1 cellular context compared by ENCODE assay signal in genomic region chr14:100408350-100409015, GRCh38.
TF ChIP-seq lines count a peak whose summit lies in the region.

No MANE protein-coding gene starts in this region.

TF ChIP-seq in SK-N-SH, 30 proteins besides CTCF, POLR2A, EP300 and RAD21 (continued from another document):
- TF ChIP-seq, protein P1, sequence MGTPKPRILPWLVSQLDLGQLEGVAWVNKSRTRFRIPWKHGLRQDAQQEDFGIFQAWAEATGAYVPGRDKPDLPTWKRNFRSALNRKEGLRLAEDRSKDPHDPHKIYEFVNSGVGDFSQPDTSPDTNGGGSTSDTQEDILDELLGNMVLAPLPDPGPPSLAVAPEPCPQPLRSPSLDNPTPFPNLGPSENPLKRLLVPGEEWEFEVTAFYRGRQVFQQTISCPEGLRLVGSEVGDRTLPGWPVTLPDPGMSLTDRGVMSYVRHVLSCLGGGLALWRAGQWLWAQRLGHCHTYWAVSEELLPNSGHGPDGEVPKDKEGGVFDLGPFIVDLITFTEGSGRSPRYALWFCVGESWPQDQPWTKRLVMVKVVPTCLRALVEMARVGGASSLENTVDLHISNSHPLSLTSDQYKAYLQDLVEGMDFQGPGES (IDR thresholded peaks at IDR 0.05; ENCODE audit: low read depth, low read length), result no peak
